8 cellular contexts compared by ENCODE assay signal in the genomic region with DNA sequence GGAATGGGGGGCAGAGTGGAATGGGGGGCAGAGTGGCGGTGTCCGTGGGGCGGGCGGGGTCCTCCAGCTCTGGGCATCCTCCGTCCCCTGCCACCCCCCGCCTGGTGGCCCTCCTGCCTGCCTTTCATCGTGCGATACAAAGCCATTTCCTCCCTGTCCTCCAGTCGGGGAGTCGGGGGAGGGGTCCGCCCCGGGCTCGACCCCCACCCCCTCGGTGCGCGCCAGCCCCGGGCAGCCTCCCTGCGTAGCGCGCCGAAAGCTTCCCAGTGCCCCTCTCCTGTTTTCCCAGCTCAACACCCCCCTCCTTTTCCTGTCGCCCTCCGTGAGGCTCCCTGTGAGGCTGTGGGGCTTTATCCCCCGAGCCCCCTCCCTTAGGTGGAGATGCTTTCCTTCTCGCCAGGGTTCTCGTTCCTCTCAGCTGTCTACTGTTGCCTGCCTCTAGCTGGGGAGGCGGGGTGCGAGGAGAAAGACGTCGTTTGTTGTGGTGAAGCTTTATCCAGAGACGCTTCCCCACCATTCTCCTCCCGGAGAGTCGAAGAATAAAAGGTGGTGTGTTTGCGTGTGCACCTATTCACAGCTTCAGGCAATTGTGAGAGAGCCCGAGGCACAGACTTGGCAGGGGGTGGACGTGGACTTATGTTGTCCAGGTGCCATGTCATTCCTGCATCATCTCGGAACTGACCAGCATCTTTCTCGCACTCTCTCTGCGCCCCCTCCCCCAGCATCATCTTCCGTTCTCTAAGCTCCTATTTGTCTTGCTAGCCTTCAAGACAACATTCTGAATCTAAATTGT. TPM values are rescaled to one million over a fixed set of nuclear protein-coding genes. Genes with fewer than 3 reads are reported as not detected.
DNase-seq lines count a peak whose midpoint lies in the region; TF ChIP-seq lines count a peak whose summit lies in the region.

No MANE protein-coding gene starts in this region.

- peaks cover 17% of the 10 kb centered on the region for H3K4me1 Mint-ChIP-seq in mesothelial cell of epicardium

- 1 to 2% methylated on average over 28 to 40 of the region's 40 CpGs for WGBS in testis, 2 donors

- no peaks in the 10 kb centered on the region for H3K9me3 Mint-ChIP-seq in mesothelial cell of epicardium

- H3K4me3 ChIP-seq in ACC112 (ENCODE audit: low read depth, low read length) = peak overlapping the region; percentile 83
- H3K4me3 ChIP-seq in effector memory CD4-positive, alpha-beta T cell (ENCODE audit: insufficient read depth, low read depth, low read length, poor library complexity, severe bottlenecking) = peak overlapping the region; percentile 83
- peak overlapping the region; percentile 73 to 88 for H3K4me3 ChIP-seq in testis

- peak overlapping the region; percentile 71 for H2AFZ ChIP-seq in ACC112 (ENCODE audit: low read length, unreplicated experiment)

- H3K36me3 ChIP-seq in ACC112 (ENCODE audit: insufficient read depth, low read length) (no peaks in the 10 kb centered on the region), testis (ENCODE audit: low read depth, missing control alignments) (no peaks in the 10 kb centered on the region)
- no peaks in the 10 kb centered on the region for H3K36me3 ChIP-seq in effector memory CD4-positive, alpha-beta T cell (ENCODE audit: control insufficient read depth, insufficient read depth, low read length)

- H3K27ac Mint-ChIP-seq in mesothelial cell of epicardium = no peak overlapping the region

- no peak for TF ChIP-seq CTCF in GM13976 (IDR thresholded peaks at IDR 0.05; ENCODE audit: borderline replicate concordance, control extremely low read depth, extremely low read depth, insufficient read depth, missing control alignments)
- TF ChIP-seq CTCF in mesothelial cell of epicardium (IDR thresholded peaks at IDR 0.05; ENCODE audit: unreplicated experiment) = no peak
- TF ChIP-seq CTCF in testis (IDR thresholded peaks at IDR 0.05) = no peak

- H3K27ac ChIP-seq in ACC112 (ENCODE audit: low read depth, low read length) (no peak overlapping the region), testis (peak overlapping the region in 1 of 2 donors; percentile 43)
- H3K27ac ChIP-seq in effector memory CD4-positive, alpha-beta T cell (ENCODE audit: insufficient read depth, low read length, poor library complexity, severe bottlenecking) = no peak overlapping the region

- H3K27me3 ChIP-seq in ACC112 (ENCODE audit: insufficient read depth, low read length) = peaks cover 37% of the 10 kb centered on the region
- peaks cover 6% of the 10 kb centered on the region for H3K27me3 ChIP-seq in effector memory CD4-positive, alpha-beta T cell (replicated peaks; ENCODE audit: control insufficient read depth, insufficient read depth, low read length, poor library complexity, severe bottlenecking)
- H3K27me3 ChIP-seq in testis = no peaks in the 10 kb centered on the region

- in situ Hi-C loops in GM13976 (cut with MboI; ENCODE audit: low sequenced_read_pairs, unreplicated experiment) = no loop called here

- intact Hi-C loops in testis (cut with DNase I; ENCODE audit: low total_unique reads) = no loop called here

- no peaks in the 10 kb centered on the region for H3K79me2 ChIP-seq in ACC112 (ENCODE audit: control insufficient read depth, insufficient read depth, low read length, unreplicated experiment)

- H3K9me3 ChIP-seq in effector memory CD4-positive, alpha-beta T cell (ENCODE audit: control insufficient read depth, low read length) = no peaks in the 10 kb centered on the region
- no peaks in the 10 kb centered on the region for H3K9me3 ChIP-seq in testis

- no peak for TF ChIP-seq POLR2A in testis (IDR thresholded peaks at IDR 0.05)

- peak; percentile 26 for DNase-seq in GM13976 (ENCODE audit: low spot score)
- peak in 3 of 5 experiments; percentile 4 to 20 (median 9) for DNase-seq in T-helper 2 cell
- DNase-seq in effector memory CD4-positive, alpha-beta T cell = no peak
- DNase-seq in mesothelial cell of epicardium (ENCODE audit: low spot score in 2 of 2, unreplicated experiment in 2 of 2) = no peak
- DNase-seq in testis = peak; percentile 27
- DNase-seq in RPMI8226 = no peak
- DNase-seq in mucosa of gallbladder (ENCODE audit: low spot score) = no peak

- peak overlapping the region; percentile 79 for H3K4me3 Mint-ChIP-seq in mesothelial cell of epicardium

- H3K27me3 Mint-ChIP-seq in mesothelial cell of epicardium (ENCODE audit: low read depth) = peaks cover 52% of the 10 kb centered on the region

- H3K4me1 ChIP-seq in ACC112 (ENCODE audit: control insufficient read depth, insufficient read depth, low read length, unreplicated experiment) (no peaks in the 10 kb centered on the region), testis (peaks cover 7% of the 10 kb centered on the region)
- peaks cover 8% of the 10 kb centered on the region for H3K4me1 ChIP-seq in effector memory CD4-positive, alpha-beta T cell (ENCODE audit: control insufficient read depth, insufficient read depth, low read length, poor library complexity, severe bottlenecking)

- H3K36me3 Mint-ChIP-seq in mesothelial cell of epicardium = no peaks in the 10 kb centered on the region

RNA-seq across cellular contexts. Expression of a gene that starts 0.8 kb away (rescaled TPM):
- total RNA-seq in mesothelial cell of epicardium (4.7 to 5.0 TPM (median 4.9 TPM) in 3 replicates), testis (10 to 100 TPM in 1 of 2 donors, 1 to 10 TPM in 1; 8.4 to 10.2 TPM), mucosa of gallbladder (2.8 TPM)
- polyA plus RNA-seq in testis (ENCODE audit: insufficient read depth, low read depth, low replicate concordance) = 4.9 TPM

Comparison
In these comparisons a context has a peak if more than half of its experiments do, and no peak if none do; other contexts are left out.
1. DNase-seq: peak in GM13976 (single experiment), T-helper 2 cell (3 of 5) and testis (single experiment); none in effector memory CD4-positive, alpha-beta T cell (0 of 3), mesothelial cell of epicardium (0 of 2), RPMI8226 (single experiment) and mucosa of gallbladder (single experiment).
2. Peak in every context shown above with its lines, with median percentiles within 50 percentile points of each other: H3K4me3 ChIP-seq.